8 cellular contexts compared by ENCODE assay signal in genomic region chr5:100623719-100624118, GRCh38.
DNase-seq lines count a peak whose midpoint lies in the region; ATAC-seq and TF ChIP-seq lines count a peak whose summit lies in the region.

No MANE protein-coding gene starts in this region.

- ATAC-seq in GM18511 (IDR thresholded peaks at IDR 0.05; ENCODE audit: unreplicated experiment) (peak; percentile 91), HG02981 (IDR thresholded peaks at IDR 0.05; ENCODE audit: unreplicated experiment) (peak; percentile 95)

- TF ChIP-seq CTCF in epithelial cell of esophagus (IDR thresholded peaks at IDR 0.05; ENCODE audit: insufficient read depth, low read depth, low read length, missing control alignments) = peak; percentile 69

- H3K4me3 ChIP-seq in epithelial cell of esophagus (ENCODE audit: low read length) = no peak overlapping the region

- DNase-seq in AML-193 (lab: John Stamatoyannopoulos, UW) (peak; percentile 77 to 82), NOMO-1 treated with dmso at 0.1 percent for 144 hours (lab: John Stamatoyannopoulos, UW; ENCODE audit: unreplicated experiment) (peak; percentile 45), epithelial cell of esophagus (ENCODE audit: low read depth) (peak; percentile 55), superior temporal gyrus (ENCODE audit: extremely low spot score) (peak; percentile 23), T1000 (lab: John Stamatoyannopoulos, UW) (no peak), anterior cingulate cortex (lab: John Stamatoyannopoulos, UW) (no peak)

Comparison
In these comparisons a context has a peak if more than half of its experiments do, and no peak if none do; other contexts are left out.
1. DNase-seq: peak in AML-193 (2 of 2), NOMO-1 treated with dmso at 0.1 percent for 144 hours (single experiment), epithelial cell of esophagus (single experiment) and superior temporal gyrus (single experiment); none in T1000 (single experiment) and anterior cingulate cortex (0 of 58).